Comparison of ENCODE assay signal across 8 cellular contexts in genomic region chr10:62373995-62374861, GRCh38. TPM values are rescaled to one million over a fixed set of nuclear protein-coding genes. Genes with fewer than 3 reads are reported as not detected.
DNase-seq lines count a peak whose midpoint lies in the region; ATAC-seq and TF ChIP-seq lines count a peak whose summit lies in the region.

TSS of gene ZNF365 (plus strand) at chr10:62374369. CDS start at chr10:62376194, 1,825 bp downstream.

- TF ChIP-seq RAD21 in neural cell (conservative IDR thresholded peaks at IDR 0.05): no peak

- H3K79me2 ChIP-seq in neural cell (replicated peaks; ENCODE audit: insufficient read depth, low read length): no peaks in the 10 kb centered on the region

- no peaks in the 10 kb centered on the region for H3K9me2 ChIP-seq in neural cell (ENCODE audit: insufficient read depth, low read length)

- H3K9me3 Mint-ChIP-seq in activated T-helper 2 cell treated with anti-CD3 and anti-CD28 coated beads, Interferon-gamma antibody, Interleukin-2, Interleukin-4, amounts not matched to agents 10 μg/mL and 5 μg/mL and 100 μg/mL, durations not matched to agents 14 hours and 24 hours and 36 hours: no peaks in the 10 kb centered on the region

- H3K27ac ChIP-seq in neural cell (ENCODE audit: low read length) (no peak within 1 kb of the TSS), tibial artery (peak within 1 kb of the TSS; percentile 69 to 73)

- H3K9ac ChIP-seq in neural cell (ENCODE audit: low read length): peak within 1 kb of the TSS; percentile 74

- H3K36me3 ChIP-seq in neural cell (ENCODE audit: insufficient read depth, low read length): no peaks in the 10 kb centered on the region
- no peaks in the 10 kb centered on the region for H3K36me3 ChIP-seq in tibial artery

- no peaks in the 10 kb centered on the region for H3K36me3 Mint-ChIP-seq in activated T-helper 2 cell treated with anti-CD3 and anti-CD28 coated beads, Interferon-gamma antibody, Interleukin-2, Interleukin-4, amounts not matched to agents 10 μg/mL and 5 μg/mL and 100 μg/mL, durations not matched to agents 14 hours and 24 hours and 36 hours (ENCODE audit: low read depth)

- no peak for ATAC-seq in GM19452 (IDR thresholded peaks at IDR 0.05; ENCODE audit: unreplicated experiment)

- TF ChIP-seq CTCF in fibroblast of villous mesenchyme (IDR thresholded peaks at IDR 0.05; ENCODE audit: insufficient read depth, low read depth, low read length): no peak
- peak; percentile 53 for TF ChIP-seq CTCF in neural cell (IDR thresholded peaks at IDR 0.05; ENCODE audit: poor library complexity, severe bottlenecking)
- no peak for TF ChIP-seq CTCF in tibial artery (IDR thresholded peaks at IDR 0.05)

- DNase-seq in GM03348 (ENCODE audit: low spot score) (peak; percentile 60), NCI-H345 (lab: John Stamatoyannopoulos, UW) (peak; percentile 54), fibroblast of villous mesenchyme (ENCODE audit: low read depth) (peak; percentile 28), tibial artery (peak; percentile 27 to 71), H4 (ENCODE audit: low spot score) (no peak)
- DNase-seq in activated T-helper 2 cell treated with anti-CD3 and anti-CD28 coated beads, Interferon-gamma antibody, Interleukin-2, Interleukin-4, amounts not matched to agents 10 μg/mL and 5 μg/mL and 100 μg/mL, durations not matched to agents 14 hours and 24 hours and 36 hours (ENCODE audit: low spot score): no peak

- peaks cover 7% of the 10 kb centered on the region for H3K4me1 Mint-ChIP-seq in activated T-helper 2 cell treated with anti-CD3 and anti-CD28 coated beads, Interferon-gamma antibody, Interleukin-2, Interleukin-4, amounts not matched to agents 10 μg/mL and 5 μg/mL and 100 μg/mL, durations not matched to agents 14 hours and 24 hours and 36 hours (ENCODE audit: low read depth)

- no peaks in the 10 kb centered on the region for H3K9me3 ChIP-seq in neural cell (ENCODE audit: low read length)
- no peaks in the 10 kb centered on the region for H3K9me3 ChIP-seq in tibial artery

- H3K4me2 ChIP-seq in neural cell (ENCODE audit: low read length): peak within 1 kb of the TSS; percentile 68

- peak within 1 kb of the TSS; percentile 40 for H2AFZ ChIP-seq in neural cell (ENCODE audit: low read depth, low read length)

- intact Hi-C loops in activated T-helper 2 cell treated with anti-CD3 and anti-CD28 coated beads, Interferon-gamma antibody, Interleukin-2, Interleukin-4, amounts not matched to agents 10 μg/mL and 5 μg/mL and 100 μg/mL, durations not matched to agents 14 hours and 24 hours and 36 hours (cut with micrococcal nuclease): no loop called here
- intact Hi-C loops in tibial artery (cut with DNase I; ENCODE audit: low total_unique reads): no loop called here

- H3K27me3 Mint-ChIP-seq in activated T-helper 2 cell treated with anti-CD3 and anti-CD28 coated beads, Interferon-gamma antibody, Interleukin-2, Interleukin-4, amounts not matched to agents 10 μg/mL and 5 μg/mL and 100 μg/mL, durations not matched to agents 14 hours and 24 hours and 36 hours (ENCODE audit: low read depth): peaks cover 55% of the 10 kb centered on the region

- H4K20me1 ChIP-seq in neural cell (ENCODE audit: insufficient read depth): no peaks in the 10 kb centered on the region

- H3K4me3 ChIP-seq in fibroblast of villous mesenchyme (ENCODE audit: low read depth, low read length): peak within 1 kb of the TSS; percentile 60
- peak within 1 kb of the TSS; percentile 84 for H3K4me3 ChIP-seq in neural cell (ENCODE audit: low read length)
- peak within 1 kb of the TSS; percentile 68 to 72 for H3K4me3 ChIP-seq in tibial artery

- H3K4me1 ChIP-seq in tibial artery: peaks cover 0 to 15% (median 6%) of the 10 kb centered on the region in 4 donors

- peaks cover 3% of the 10 kb centered on the region for H3F3A ChIP-seq in neural cell (ENCODE audit: insufficient read depth, low read length, poor library complexity, severe bottlenecking)

- H3K27ac Mint-ChIP-seq in activated T-helper 2 cell treated with anti-CD3 and anti-CD28 coated beads, Interferon-gamma antibody, Interleukin-2, Interleukin-4, amounts not matched to agents 10 μg/mL and 5 μg/mL and 100 μg/mL, durations not matched to agents 14 hours and 24 hours and 36 hours: no peak within 1 kb of the TSS

- H3K27me3 ChIP-seq in neural cell (ENCODE audit: insufficient read depth, low read depth, low read length) (peaks cover 11% of the 10 kb centered on the region), tibial artery (no peaks in the 10 kb centered on the region)

- peak; percentile 55 for TF ChIP-seq EP300 in neural cell (conservative IDR thresholded peaks at IDR 0.05; ENCODE audit: poor library complexity, severe bottlenecking)

- peak within 1 kb of the TSS; percentile 74 for H3K4me3 Mint-ChIP-seq in activated T-helper 2 cell treated with anti-CD3 and anti-CD28 coated beads, Interferon-gamma antibody, Interleukin-2, Interleukin-4, amounts not matched to agents 10 μg/mL and 5 μg/mL and 100 μg/mL, durations not matched to agents 14 hours and 24 hours and 36 hours (ENCODE audit: low read depth)

TF ChIP-seq in neural cell, 6 proteins besides CTCF, POLR2A, EP300 and RAD21:
- TF ChIP-seq MXI1 (conservative IDR thresholded peaks at IDR 0.05; ENCODE audit: poor library complexity, severe bottlenecking) (no peak), EZH2 (IDR thresholded peaks at IDR 0.05; ENCODE audit: borderline replicate concordance, insufficient read depth, low read length, poor library complexity, severe bottlenecking) (no peak), REST (IDR thresholded peaks at IDR 0.05; ENCODE audit: borderline replicate concordance) (peak; percentile 45), SMC3 (conservative IDR thresholded peaks at IDR 0.05; ENCODE audit: poor library complexity) (peak; percentile 33), POLR2AphosphoS5 (IDR thresholded peaks at IDR 0.05) (peak; percentile 50), TAF1 (IDR thresholded peaks at IDR 0.05; ENCODE audit: low read depth) (no peak)

RNA-seq across cellular contexts. Expression of gene ZNF365, which starts in this region (rescaled TPM):
- not detected in 2 replicates for total RNA-seq in activated T-helper 2 cell treated with anti-CD3 and anti-CD28 coated beads, Interferon-gamma antibody, Interleukin-2, Interleukin-4, amounts not matched to agents 10 μg/mL and 5 μg/mL and 100 μg/mL, durations not matched to agents 14 hours and 24 hours and 36 hours
- 6.1 and 8.2 TPM in 2 replicates for total RNA-seq in fibroblast of villous mesenchyme
- polyA plus RNA-seq in neural cell: 1.9 and 3.1 TPM in 2 replicates
- 4.2 and 4.6 TPM in 2 replicates for polyA minus RNA-seq in neural cell
- total RNA-seq in H4 (2014; rRNA removed; shearing (Covaris generic)): 0.85 and 2.6 TPM in 2 replicates

Comparison
In these comparisons a context has a peak if more than half of its experiments do, and no peak if none do; other contexts are left out.
1. DNase-seq: peak in GM03348 (single experiment), NCI-H345 (single experiment), fibroblast of villous mesenchyme (single experiment) and tibial artery (2 of 2); none in activated T-helper 2 cell treated with anti-CD3 and anti-CD28 coated beads, Interferon-gamma antibody, Interleukin-2, Interleukin-4, amounts not matched to agents 10 μg/mL and 5 μg/mL and 100 μg/mL, durations not matched to agents 14 hours and 24 hours and 36 hours (single experiment) and H4 (single experiment).
2. Peak in every context shown above with its lines, with median percentiles within 50 percentile points of each other: H3K4me3 ChIP-seq.